Comparison of ENCODE assay signal across 9 cellular contexts in the genomic region with DNA sequence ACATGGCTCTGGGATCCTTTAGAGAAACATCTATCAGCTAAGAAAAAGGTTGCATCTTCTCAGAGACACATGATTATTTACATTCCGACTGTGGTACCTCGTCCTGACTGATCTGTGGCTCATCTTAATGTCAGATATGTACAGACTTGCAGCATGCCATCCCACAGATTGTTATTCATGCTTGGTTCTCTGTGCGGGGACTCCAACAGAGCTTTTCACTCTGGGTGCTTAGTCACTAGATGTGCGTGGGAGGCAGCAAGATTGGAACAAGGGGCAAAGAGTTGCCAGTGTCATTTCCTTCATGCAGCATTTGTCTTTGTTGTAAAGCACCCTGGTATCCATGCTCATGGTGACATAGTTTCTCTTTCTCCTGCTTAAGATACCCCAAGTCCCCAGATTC.
DNase-seq lines count a peak whose midpoint lies in the region; ATAC-seq, FAIRE-seq and TF ChIP-seq lines count a peak whose summit lies in the region.
"Had no signal": no experiment of that assay in that cellular context is flagged by ENCODE, and none has a peak within 500 bp of the region (broad histone marks: within the 10 kb centered on the region; RNA-seq: fewer than 3 reads in every experiment).

No MANE protein-coding gene starts in this region.

- no peaks in the 10 kb centered on the region for H3K9me3 ChIP-seq in naive thymus-derived CD4-positive, alpha-beta T cell (ENCODE audit: control insufficient read depth in 2 of 3, low read length in 3 of 3)
- H3K9me3 ChIP-seq in tibial artery = no peaks in the 10 kb centered on the region

- peak; percentile 74 for FAIRE-seq in urothelium cell line (lab: Jason Lieb, UNC)

- H3K4me3 ChIP-seq in naive thymus-derived CD4-positive, alpha-beta T cell (ENCODE audit: low read length) = no peak overlapping the region
- H3K4me3 ChIP-seq in tibial artery = no peak overlapping the region

- no peaks in the 10 kb centered on the region for H3K27me3 Mint-ChIP-seq in activated naive CD8-positive, alpha-beta T cell treated with anti-CD3 and anti-CD28 coated beads for 36 hours
- no peaks in the 10 kb centered on the region for H3K27me3 Mint-ChIP-seq in naive thymus-derived CD4-positive, alpha-beta T cell
- H3K27me3 Mint-ChIP-seq in Calu3 (ENCODE audit: unreplicated experiment) = no peaks in the 10 kb centered on the region

- intact Hi-C loops in naive thymus-derived CD4-positive, alpha-beta T cell (cut with micrococcal nuclease) = no loop called here
- intact Hi-C loops in tibial artery (cut with DNase I; ENCODE audit: low total_unique reads) = no loop called here
- intact Hi-C loops in Calu3 (cut with micrococcal nuclease; ENCODE audit: unreplicated experiment) = no loop called here

- BruUV-seq in Calu3 (replicated peaks; lab: Mats Ljungman, UMichigan) = no TSS peak

- H3K27ac ChIP-seq in naive thymus-derived CD4-positive, alpha-beta T cell (ENCODE audit: low read depth, low read length) = no peak overlapping the region
- H3K27ac ChIP-seq in tibial artery = no peak overlapping the region

- H3K27me3 ChIP-seq in naive thymus-derived CD4-positive, alpha-beta T cell (ENCODE audit: control insufficient read depth in 2 of 2, insufficient read depth in 2 of 2, low read length in 2 of 2) = no peaks in the 10 kb centered on the region
- H3K27me3 ChIP-seq in tibial artery = no peaks in the 10 kb centered on the region

- TF ChIP-seq CTCF in tibial artery (IDR thresholded peaks at IDR 0.05) (no peak), Calu3 (IDR thresholded peaks at IDR 0.05; ENCODE audit: unreplicated experiment) (no peak)

- no peaks in the 10 kb centered on the region for H3K4me1 ChIP-seq in naive thymus-derived CD4-positive, alpha-beta T cell (ENCODE audit: control insufficient read depth in 2 of 2, insufficient read depth in 2 of 2, low read length in 2 of 2)
- H3K4me1 ChIP-seq in tibial artery = no peaks in the 10 kb centered on the region

- CTCF ChIA-PET in naive thymus-derived CD4-positive, alpha-beta T cell (lab: Charles Lee) = interaction anchor here (0.6 to 1.1 kb wide), 2 partner anchors 16 to 407 kb away, joined by 3 read pairs; no protein-coding TSS in a partner anchor
- CTCF ChIA-PET in Calu3 (lab: Charles Lee) = interaction anchor here (0.7 kb wide), 1 partner anchor 72 kb away, joined by 3 read pairs; no protein-coding TSS in a partner anchor

- POLR2A ChIA-PET in naive thymus-derived CD4-positive, alpha-beta T cell (lab: Charles Lee) = no interaction called here

- H3K4me3 Mint-ChIP-seq in activated naive CD8-positive, alpha-beta T cell treated with anti-CD3 and anti-CD28 coated beads for 36 hours = no peak overlapping the region
- H3K4me3 Mint-ChIP-seq in naive thymus-derived CD4-positive, alpha-beta T cell = no peak overlapping the region
- no peak overlapping the region for H3K4me3 Mint-ChIP-seq in Calu3 (ENCODE audit: low read depth, unreplicated experiment)

- H3K27ac Mint-ChIP-seq in activated naive CD8-positive, alpha-beta T cell treated with anti-CD3 and anti-CD28 coated beads for 36 hours = peak overlapping the region; percentile 21
- peak overlapping the region in 7 of 9 donors; percentile 11 to 83 (median 53) for H3K27ac Mint-ChIP-seq in naive thymus-derived CD4-positive, alpha-beta T cell
- H3K27ac Mint-ChIP-seq in Calu3 (ENCODE audit: unreplicated experiment) = no peak overlapping the region

- H3K9me3 Mint-ChIP-seq in activated naive CD8-positive, alpha-beta T cell treated with anti-CD3 and anti-CD28 coated beads for 36 hours = peaks cover 20% of the 10 kb centered on the region
- peaks cover 0 to 30% (median 3%) of the 10 kb centered on the region in 11 donors for H3K9me3 Mint-ChIP-seq in naive thymus-derived CD4-positive, alpha-beta T cell
- no peaks in the 10 kb centered on the region for H3K9me3 Mint-ChIP-seq in Calu3 (ENCODE audit: low read depth, unreplicated experiment)

- H3K36me3 Mint-ChIP-seq in activated naive CD8-positive, alpha-beta T cell treated with anti-CD3 and anti-CD28 coated beads for 36 hours = peaks cover 84% of the 10 kb centered on the region
- H3K36me3 Mint-ChIP-seq in naive thymus-derived CD4-positive, alpha-beta T cell = peaks cover 35 to 86% (median 80%) of the 10 kb centered on the region in 5 donors
- H3K36me3 Mint-ChIP-seq in Calu3 (ENCODE audit: insufficient read depth, unreplicated experiment) = peaks cover 35% of the 10 kb centered on the region

- peaks cover 37% of the 10 kb centered on the region for H3K4me1 Mint-ChIP-seq in activated naive CD8-positive, alpha-beta T cell treated with anti-CD3 and anti-CD28 coated beads for 36 hours
- H3K4me1 Mint-ChIP-seq in naive thymus-derived CD4-positive, alpha-beta T cell = peaks cover 26 to 71% (median 60%) of the 10 kb centered on the region in 7 donors
- peaks cover 27% of the 10 kb centered on the region for H3K4me1 Mint-ChIP-seq in Calu3 (ENCODE audit: low read depth, unreplicated experiment)

- peak; percentile 74 for DNase-seq in stimulated activated naive CD4-positive, alpha-beta T cell treated with Interleukin-2 at 50 U/mL for 16 hours (lab: John Stamatoyannopoulos, UW)
- DNase-seq in stimulated activated naive CD4-positive, alpha-beta T cell (lab: John Stamatoyannopoulos, UW) = no peak
- DNase-seq in activated naive CD8-positive, alpha-beta T cell treated with anti-CD3 and anti-CD28 coated beads for 36 hours = peak; percentile 36
- peak in 1 of 9 donors; percentile 52 for DNase-seq in naive thymus-derived CD4-positive, alpha-beta T cell
- DNase-seq in urothelium cell line (ENCODE audit: low spot score) = peak; percentile 52
- DNase-seq in tibial artery = no peak
- no peak for DNase-seq in Calu3
- DNase-seq: DMS153 had no signal

- ATAC-seq in naive thymus-derived CD4-positive, alpha-beta T cell = no peak
- ATAC-seq in GM19328 (IDR thresholded peaks at IDR 0.05; ENCODE audit: unreplicated experiment) = no peak

- peaks cover 0 to 55% (median 0%) of the 10 kb centered on the region in 3 experiments for H3K36me3 ChIP-seq in naive thymus-derived CD4-positive, alpha-beta T cell (ENCODE audit: control insufficient read depth in 2 of 3, insufficient read depth in 3 of 3, low read length in 3 of 3)
- no peaks in the 10 kb centered on the region for H3K36me3 ChIP-seq in tibial artery

Comparison
In these comparisons a context has a peak if more than half of its experiments do, and no peak if none do; other contexts are left out.
1. DNase-seq: peak in stimulated activated naive CD4-positive, alpha-beta T cell treated with Interleukin-2 at 50 U/mL for 16 hours (single experiment), activated naive CD8-positive, alpha-beta T cell treated with anti-CD3 and anti-CD28 coated beads for 36 hours (single experiment) and urothelium cell line (single experiment); none in stimulated activated naive CD4-positive, alpha-beta T cell (0 of 6), tibial artery (0 of 2) and Calu3 (single experiment).